Comparison of ENCODE assay signal across 20 cellular contexts in genomic region chr12:87020071-87020470, GRCh38.
"Had no signal": no experiment of that assay in that cellular context is flagged by ENCODE, and none has a peak within 500 bp of the region (broad histone marks: within the 10 kb centered on the region; RNA-seq: fewer than 3 reads in every experiment).

No MANE protein-coding gene starts in this region.

- H3K4me3 Mint-ChIP-seq: activated CD4-positive, alpha-beta T cell treated with anti-CD3 and anti-CD28 coated beads, Interleukin-2, amount 10 ng/mL, durations not matched to agents 24 days and 14 days; activated CD8-positive, alpha-beta T cell treated with anti-CD3 and anti-CD28 coated beads, Interleukin-2, amount 10 ng/mL, durations not matched to agents 7 days and 5 days; activated T-cell treated with anti-CD3 and anti-CD28 coated beads, Interleukin-2, amount 50 U/mL, for 72 hours; brain; central memory CD8-positive, alpha-beta T cell; naive B cell; stimulated activated memory B cell treated with anti-CD40 and anti-IgM and Interleukin-4, amounts not matched to agents 10 μg/mL and 1 μg/mL and 100 μg/mL, for 72 hours had no signal

- H3K27ac ChIP-seq: gastroesophageal sphincter, heart right ventricle, tibial artery, uterus had no signal

- H3K4me3 ChIP-seq: gastroesophageal sphincter, heart right ventricle, lung, tibial artery, uterus had no signal

- H3K4me1 Mint-ChIP-seq: activated CD4-positive, alpha-beta T cell treated with anti-CD3 and anti-CD28 coated beads, Interleukin-2, amount 10 ng/mL, durations not matched to agents 24 days and 14 days; brain; central memory CD8-positive, alpha-beta T cell; naive B cell; stimulated activated memory B cell treated with anti-CD40 and anti-IgM and Interleukin-4, amounts not matched to agents 10 μg/mL and 1 μg/mL and 100 μg/mL, for 72 hours had no signal

- H3K4me1 ChIP-seq: gastroesophageal sphincter, heart right ventricle, tibial artery, uterus had no signal

- H3K27me3 ChIP-seq: gastroesophageal sphincter, heart right ventricle, tibial artery, uterus had no signal

- H3K9me3 ChIP-seq: gastroesophageal sphincter had no signal

- DNase-seq: activated CD4-positive, alpha-beta T cell treated with anti-CD3 and anti-CD28 coated beads, Interleukin-2, amount 10 ng/mL, durations not matched to agents 24 days and 14 days; activated CD4-positive, CD25-positive, alpha-beta regulatory T cell; activated CD8-positive, alpha-beta memory T cell treated with anti-CD3 and anti-CD28 coated beads, Interleukin-2, amount 50 U/mL, for 48 hours; activated CD8-positive, alpha-beta T cell treated with anti-CD3 and anti-CD28 coated beads, Interleukin-2, amount 10 ng/mL, durations not matched to agents 7 days and 5 days; activated gamma-delta T cell; activated T-cell treated with anti-CD3 and anti-CD28 coated beads, Interleukin-2, amount 50 U/mL, for 72 hours; amygdala; cortex of kidney; effector CD8-positive, alpha-beta T cell; heart right ventricle; naive B cell; stimulated activated CD4-positive, alpha-beta T cell treated with anti-CD3 and anti-CD28 coated beads, Interleukin-2, amount 100 ng/mL, for 48 hours; tibial artery; uterus had no signal

- H3K27ac Mint-ChIP-seq: activated CD4-positive, alpha-beta T cell treated with anti-CD3 and anti-CD28 coated beads, Interleukin-2, amount 10 ng/mL, durations not matched to agents 24 days and 14 days; activated CD8-positive, alpha-beta T cell treated with anti-CD3 and anti-CD28 coated beads, Interleukin-2, amount 10 ng/mL, durations not matched to agents 7 days and 5 days; activated naive CD4-positive, alpha-beta T cell treated with anti-CD3 and anti-CD28 coated beads, Interleukin-2, amount 50 U/mL, for 72 hours; activated T-cell treated with anti-CD3 and anti-CD28 coated beads, Interleukin-2, amount 50 U/mL, for 72 hours; brain; naive B cell; stimulated activated memory B cell treated with anti-CD40 and anti-IgM and Interleukin-4, amounts not matched to agents 10 μg/mL and 1 μg/mL and 100 μg/mL, for 72 hours had no signal

- H3K36me3 ChIP-seq: gastroesophageal sphincter, heart right ventricle, tibial artery, uterus had no signal

- ATAC-seq: activated CD8-positive, alpha-beta T cell treated with anti-CD3 and anti-CD28 coated beads, Interleukin-2, amount 10 ng/mL, durations not matched to agents 7 days and 5 days; activated naive CD4-positive, alpha-beta T cell treated with anti-CD3 and anti-CD28 coated beads, Interleukin-2, amount 50 U/mL, for 72 hours; activated T-cell treated with anti-CD3 and anti-CD28 coated beads, Interleukin-2, amount 50 U/mL, for 72 hours; gastroesophageal sphincter; heart right ventricle; stimulated activated memory B cell treated with anti-CD40 and anti-IgM and Interleukin-4, amounts not matched to agents 10 μg/mL and 1 μg/mL and 100 μg/mL, for 72 hours had no signal

- H3K27me3 Mint-ChIP-seq: activated CD4-positive, alpha-beta T cell treated with anti-CD3 and anti-CD28 coated beads, Interleukin-2, amount 10 ng/mL, durations not matched to agents 24 days and 14 days; brain; central memory CD8-positive, alpha-beta T cell; naive B cell; stimulated activated memory B cell treated with anti-CD40 and anti-IgM and Interleukin-4, amounts not matched to agents 10 μg/mL and 1 μg/mL and 100 μg/mL, for 72 hours had no signal

- H3K36me3 Mint-ChIP-seq: activated naive CD4-positive, alpha-beta T cell treated with anti-CD3 and anti-CD28 coated beads, Interleukin-2, amount 50 U/mL, for 72 hours; brain; stimulated activated memory B cell treated with anti-CD40 and anti-IgM and Interleukin-4, amounts not matched to agents 10 μg/mL and 1 μg/mL and 100 μg/mL, for 72 hours had no signal
